9 cellular contexts compared by ENCODE assay signal in the genomic region with DNA sequence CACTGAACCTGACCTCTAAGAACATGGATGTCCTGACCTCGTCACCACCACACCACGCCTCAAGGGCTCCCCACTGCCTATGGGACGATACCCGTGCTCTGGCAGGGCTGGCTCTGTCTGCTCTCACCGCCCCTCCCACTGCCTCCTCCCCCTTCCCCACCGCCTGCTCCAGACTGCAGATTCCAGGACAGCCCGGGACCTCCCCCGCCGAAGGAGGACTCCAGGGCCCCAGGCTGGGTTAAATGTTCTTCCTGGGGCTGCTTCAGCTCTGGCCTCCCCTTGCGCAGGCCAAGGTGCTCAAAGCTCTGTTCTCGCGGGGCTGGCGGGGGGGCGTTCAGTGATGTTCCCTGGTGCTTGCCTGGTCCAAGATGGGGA. TPM values are rescaled to one million over a fixed set of nuclear protein-coding genes. Genes with fewer than 3 reads are reported as not detected.
DNase-seq lines count a peak whose midpoint lies in the region; ATAC-seq and TF ChIP-seq lines count a peak whose summit lies in the region.
"Had no signal": no experiment of that assay in that cellular context is flagged by ENCODE, and none has a peak within 500 bp of the region (broad histone marks: within the 10 kb centered on the region; RNA-seq: fewer than 3 reads in every experiment).

No MANE protein-coding gene starts in this region.

- no peaks in the 10 kb centered on the region; the same call in 1 of the 2 replicates for H3F3A ChIP-seq in MM.1S (ENCODE audit: insufficient read depth, low read length)

- no peaks in the 10 kb centered on the region for H3K79me2 ChIP-seq in MM.1S (ENCODE audit: low read length)
- H3K79me2 ChIP-seq in mesendoderm (ENCODE audit: control insufficient read depth, insufficient read depth, low read length) = no peaks in the 10 kb centered on the region

- peak overlapping the region; percentile 94 for H3K56ac ChIP-seq in mesendoderm (ENCODE audit: low read length)

- H3K36me3 ChIP-seq in MM.1S (replicated peaks; ENCODE audit: insufficient read depth, low read length) (no peaks in the 10 kb centered on the region), mesendoderm (ENCODE audit: control insufficient read depth, insufficient read depth, low read length) (no peaks in the 10 kb centered on the region)

- peaks cover 47% of the 10 kb centered on the region for H3K27me3 ChIP-seq in MM.1S (replicated peaks; ENCODE audit: insufficient read depth, low read length)
- peaks cover 14% of the 10 kb centered on the region for H3K27me3 ChIP-seq in mesendoderm (ENCODE audit: insufficient read depth, low read length, poor library complexity)

- no peaks in the 10 kb centered on the region for H3K9me3 ChIP-seq in MM.1S (replicated peaks; ENCODE audit: insufficient read depth, low read length)

- CTCF ChIA-PET in activated CD4-positive, alpha-beta T cell treated with anti-CD3 and anti-CD28 coated beads for 36 hours (lab: Charles Lee) = interaction anchor here (0.6 to 3.4 kb wide), 13 partner anchors 9 to 408 kb away, joined by 3 to 42 read pairs (median 3); partner anchors contain the start of genes HS3ST6, NTHL1, TRAF7 and TSC2

- intact Hi-C loops in activated CD4-positive, alpha-beta T cell treated with anti-CD3 and anti-CD28 coated beads for 36 hours (cut with DNase I, micrococcal nuclease) = loop anchor here (1.0 to 10.0 kb wide), 14 partner anchors 12 to 479 kb away; partner anchors contain the start of genes CCNF (in 1 of the 2), ECI1 (in 1 of the 2), NTHL1 (in 1 of the 2) and RNPS1 (in 1 of the 2)

- POLR2A ChIA-PET in activated CD4-positive, alpha-beta T cell treated with anti-CD3 and anti-CD28 coated beads for 36 hours (lab: Charles Lee) = interaction anchor here (0.6 to 1.6 kb wide), 2 partner anchors 27 to 133 kb away, joined by 3 to 5 read pairs; partner anchors contain the start of gene TRAF7

- no peak overlapping the region for H3K23ac ChIP-seq in mesendoderm (ENCODE audit: low read length)

- no peaks in the 10 kb centered on the region for H3K36me3 Mint-ChIP-seq in activated CD4-positive, alpha-beta T cell treated with anti-CD3 and anti-CD28 coated beads for 36 hours (ENCODE audit: low read depth)

- peak overlapping the region; percentile 41 for H3K18ac ChIP-seq in mesendoderm (ENCODE audit: low read length)

- peaks cover 15% of the 10 kb centered on the region for H3K4me1 Mint-ChIP-seq in activated CD4-positive, alpha-beta T cell treated with anti-CD3 and anti-CD28 coated beads for 36 hours

- H3K79me1 ChIP-seq in mesendoderm (ENCODE audit: low read length) = no peaks in the 10 kb centered on the region

- no peaks in the 10 kb centered on the region for H4K20me1 ChIP-seq in MM.1S (ENCODE audit: insufficient read depth, low read length)

- peak overlapping the region; percentile 46 for H3K4me3 Mint-ChIP-seq in activated CD4-positive, alpha-beta T cell treated with anti-CD3 and anti-CD28 coated beads for 36 hours

- no peak overlapping the region for H2BK120ac ChIP-seq in mesendoderm (ENCODE audit: low read depth, low read length)

- H2AFZ ChIP-seq in MM.1S (ENCODE audit: low read length) = peak overlapping the region; percentile 92

- TF ChIP-seq CTCF in MM.1S (IDR thresholded peaks at IDR 0.05; ENCODE audit: low read length) (no peak), cardiac fibroblast (IDR thresholded peaks at IDR 0.05; ENCODE audit: low read depth, low read length) (no peak)

- H3K27ac ChIP-seq in MM.1S (ENCODE audit: low read length) (no peak overlapping the region), mesendoderm (ENCODE audit: low read depth, low read length) (peak overlapping the region; percentile 34)

- no peaks in the 10 kb centered on the region for H3K9me2 ChIP-seq in MM.1S (replicated peaks; ENCODE audit: insufficient read depth, low read length)

- H3K4me2 ChIP-seq in MM.1S (ENCODE audit: low read depth, low read length) = peak overlapping the region; percentile 98
- peak overlapping the region; percentile 81 for H3K4me2 ChIP-seq in mesendoderm (ENCODE audit: low read length)

- H4K8ac ChIP-seq in mesendoderm (ENCODE audit: low read depth, low read length) = no peak overlapping the region

- peak; percentile 35 for ATAC-seq in activated CD4-positive, alpha-beta T cell treated with anti-CD3 and anti-CD28 coated beads for 36 hours

- H3K9ac ChIP-seq in MM.1S (ENCODE audit: low read length) (peak overlapping the region; percentile 27; the same call in 1 of the 2 replicates), mesendoderm (ENCODE audit: low read length) (peak overlapping the region; percentile 86)

- H4K5ac ChIP-seq in mesendoderm (ENCODE audit: low read length) = no peak overlapping the region

- H3K4me1 ChIP-seq in MM.1S (ENCODE audit: low read length) = peaks cover 5% of the 10 kb centered on the region; the same call in 1 of the 2 replicates
- no peaks in the 10 kb centered on the region for H3K4me1 ChIP-seq in mesendoderm (ENCODE audit: control insufficient read depth, low read depth, low read length)

- H3K4ac ChIP-seq in mesendoderm (ENCODE audit: low read depth, low read length) = peak overlapping the region; percentile 29

- peaks cover 29% of the 10 kb centered on the region for H3K27me3 Mint-ChIP-seq in activated CD4-positive, alpha-beta T cell treated with anti-CD3 and anti-CD28 coated beads for 36 hours

- no peaks in the 10 kb centered on the region for H3K9me3 Mint-ChIP-seq in activated CD4-positive, alpha-beta T cell treated with anti-CD3 and anti-CD28 coated beads for 36 hours (ENCODE audit: low read depth)

- WGBS in mesendoderm (ENCODE audit: extremely low coverage, insufficient coverage, low lambda C conversion rate) = no CpG with 5 or more reads among the region's 14 CpGs

- peak overlapping the region; percentile 61 for H3K4me3 ChIP-seq in MM.1S (ENCODE audit: low read length)
- H3K4me3 ChIP-seq in cardiac fibroblast (replicated peaks in 1 of 2; ENCODE audit: low read depth in 2 of 2, low read length in 2 of 2) = peak overlapping the region; percentile 21 to 36
- H3K4me3 ChIP-seq in mesendoderm (ENCODE audit: low read length) = no peak overlapping the region

- no peak overlapping the region for H2BK5ac ChIP-seq in mesendoderm (ENCODE audit: low read length)

- H2BK15ac ChIP-seq in mesendoderm (replicated peaks; ENCODE audit: low read depth) = no peak overlapping the region

- no peak overlapping the region for H3K27ac Mint-ChIP-seq in activated CD4-positive, alpha-beta T cell treated with anti-CD3 and anti-CD28 coated beads for 36 hours

- H2AK5ac ChIP-seq in mesendoderm (ENCODE audit: low read length) = no peak overlapping the region

- no peak for DNase-seq in activated CD4-positive, alpha-beta T cell treated with anti-CD3 and anti-CD28 coated beads for 36 hours
- no peak for DNase-seq in activated CD4-positive, alpha-beta T cell treated with anti-CD3 and anti-CD28 coated beads, Interleukin-2, amount 50 U/mL, for 4 hours
- peak; percentile 27 for DNase-seq in MM.1S
- DNase-seq in cardiac fibroblast (ENCODE audit: low read depth in 2 of 2) = peak in 1 of 2 donors; percentile 68
- peak; percentile 93 for DNase-seq in mesendoderm
- DNase-seq in NCI-H510A treated with DMSO at 0.1 percent for 48 hours (lab: John Stamatoyannopoulos, UW) = no peak
- DNase-seq in DMS153 (lab: John Stamatoyannopoulos, UW) = no peak
- DNase-seq in mesenteric fat pad (ENCODE audit: low spot score) = no peak

RNA-seq across cellular contexts. Expression of gene NPW, which starts 3.1 kb away (rescaled TPM):
- 1 to 10 TPM; 2.0 to 2.8 TPM for total RNA-seq in activated CD4-positive, alpha-beta T cell treated with anti-CD3 and anti-CD28 coated beads for 36 hours
- polyA plus RNA-seq in mesendoderm (2013, experiment 1 of 2) = 2.7 TPM
- polyA plus RNA-seq in mesendoderm (2013, experiment 2 of 2) = 2.7 TPM
- total RNA-seq in mesenteric fat pad = 0.58 TPM
- total RNA-seq: urinary bladder had no signal

RNA-seq across cellular contexts. Expression of gene NHERF2, which starts 4.0 kb away (rescaled TPM):
- total RNA-seq in activated CD4-positive, alpha-beta T cell treated with anti-CD3 and anti-CD28 coated beads for 36 hours = 1 to 10 TPM; 1.9 to 2.7 TPM
- 6.2 TPM for polyA plus RNA-seq in mesendoderm (2013, experiment 1 of 2)
- 7.1 TPM for polyA plus RNA-seq in mesendoderm (2013, experiment 2 of 2)
- total RNA-seq in mesenteric fat pad = 238 TPM

RNA-seq across cellular contexts. Expression of gene ZNF598, which starts 13.1 kb away (rescaled TPM):
- total RNA-seq in activated CD4-positive, alpha-beta T cell treated with anti-CD3 and anti-CD28 coated beads for 36 hours = 10 to 100 TPM; 64.6 to 69.8 TPM
- 32.7 TPM for polyA plus RNA-seq in mesendoderm (2013, experiment 1 of 2)
- 32.2 TPM for polyA plus RNA-seq in mesendoderm (2013, experiment 2 of 2)
- total RNA-seq in mesenteric fat pad = 50.5 TPM

RNA-seq across cellular contexts. Expression of gene NTHL1, which starts 24.9 kb away (rescaled TPM):
- total RNA-seq in activated CD4-positive, alpha-beta T cell treated with anti-CD3 and anti-CD28 coated beads for 36 hours = 10 to 100 TPM; 22.6 to 26.1 TPM
- 36.8 TPM for polyA plus RNA-seq in mesendoderm (2013, experiment 1 of 2)
- 36.0 TPM for polyA plus RNA-seq in mesendoderm (2013, experiment 2 of 2)
- 9.9 TPM for total RNA-seq in mesenteric fat pad

RNA-seq across cellular contexts. Expression of gene TSC2, which starts 25.1 kb away (rescaled TPM):
- total RNA-seq in activated CD4-positive, alpha-beta T cell treated with anti-CD3 and anti-CD28 coated beads for 36 hours = 10 to 100 TPM; 49.6 to 72.9 TPM
- polyA plus RNA-seq in mesendoderm (2013, experiment 1 of 2) = 42.5 TPM
- polyA plus RNA-seq in mesendoderm (2013, experiment 2 of 2) = 41.1 TPM
- total RNA-seq in mesenteric fat pad = 88.3 TPM

Comparison
In these comparisons a context has a peak if more than half of its experiments do, and no peak if none do; other contexts are left out.
1. DNase-seq: peak in MM.1S (single experiment) and mesendoderm (single experiment); none in activated CD4-positive, alpha-beta T cell treated with anti-CD3 and anti-CD28 coated beads for 36 hours (single experiment), activated CD4-positive, alpha-beta T cell treated with anti-CD3 and anti-CD28 coated beads, Interleukin-2, amount 50 U/mL, for 4 hours (0 of 2), NCI-H510A treated with DMSO at 0.1 percent for 48 hours (single experiment), DMS153 (single experiment) and mesenteric fat pad (single experiment).
2. RNA of gene NHERF2, which starts 4.0 kb away (total RNA-seq): 238 TPM in mesenteric fat pad (single experiment); 1.9 to 2.7 TPM in activated CD4-positive, alpha-beta T cell treated with anti-CD3 and anti-CD28 coated beads for 36 hours; every median in the first group is over 10 times any median in the second.